Comparison of ENCODE assay signal across 14 cellular contexts in the genomic region with DNA sequence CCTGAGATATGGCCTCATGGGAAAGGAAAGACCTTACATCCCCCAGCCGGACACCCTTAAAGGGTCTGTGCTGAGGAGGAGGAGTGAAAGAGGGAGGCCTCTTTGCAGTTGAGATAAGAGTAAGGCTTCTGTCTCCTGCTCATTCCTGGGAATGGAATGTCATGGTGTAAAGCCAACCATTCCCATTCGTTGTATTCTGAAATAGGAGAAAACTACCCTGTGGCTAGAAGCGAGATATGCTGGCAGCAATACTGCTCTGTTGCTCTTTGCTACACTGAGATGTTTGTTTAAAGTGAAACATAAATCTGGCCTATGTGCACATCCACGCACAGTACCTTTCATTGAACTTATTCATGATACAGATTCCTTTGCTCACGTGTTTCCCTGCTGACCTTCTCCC. TPM values are rescaled to one million over a fixed set of nuclear protein-coding genes. Genes with fewer than 3 reads are reported as not detected.
DNase-seq lines count a peak whose midpoint lies in the region; ATAC-seq and TF ChIP-seq lines count a peak whose summit lies in the region.
"Had no signal": no experiment of that assay in that cellular context is flagged by ENCODE, and none has a peak within 500 bp of the region (broad histone marks: within the 10 kb centered on the region; RNA-seq: fewer than 3 reads in every experiment).

No MANE protein-coding gene starts in this region.

- no peaks in the 10 kb centered on the region; the same call in 1 of the 2 replicates for H3K9me3 ChIP-seq in AG04450 (ENCODE audit: control insufficient read depth, insufficient read depth, low read length)
- H3K9me3 ChIP-seq in transverse colon = no peaks in the 10 kb centered on the region
- peaks cover 0 to 7% of the 10 kb centered on the region in 2 donors for H3K9me3 ChIP-seq in neuronal stem cell (replicated peaks in 1 of 2; ENCODE audit: control insufficient read depth in 2 of 2, insufficient read depth in 1 of 2, low read depth in 1 of 2, low read length in 2 of 2)
- H3K9me3 ChIP-seq: body of pancreas, esophagus squamous epithelium had no signal

- peaks cover 4% of the 10 kb centered on the region for H3K79me1 ChIP-seq in mesendoderm (ENCODE audit: low read length)
- peaks cover 5% of the 10 kb centered on the region for H3K79me1 ChIP-seq in neuronal stem cell (ENCODE audit: low read depth, low read length)

- H3K36me3 ChIP-seq in mesendoderm (ENCODE audit: control insufficient read depth, insufficient read depth, low read length) (no peaks in the 10 kb centered on the region), transverse colon (no peaks in the 10 kb centered on the region), neuronal stem cell (replicated peaks in 1 of 2; ENCODE audit: control insufficient read depth in 2 of 2, insufficient read depth in 2 of 2, low read length in 2 of 2) (peaks cover 2 to 43% of the 10 kb centered on the region in 2 donors)

- peak overlapping the region; percentile 3 for H3K56ac ChIP-seq in mesendoderm (ENCODE audit: low read length)

- intact Hi-C loops in transverse colon (cut with DNase I; ENCODE audit: low total_unique reads) = no loop called here

- no peak overlapping the region for H4K5ac ChIP-seq in mesendoderm (ENCODE audit: low read length)

- CTCF ChIA-PET in AG04450 (lab: Charles Lee) = interaction anchor here (0.7 to 1.1 kb wide), 2 partner anchors 121 to 715 kb away, joined by 3 read pairs; no protein-coding TSS in a partner anchor

- no peak overlapping the region for H2BK12ac ChIP-seq in neuronal stem cell (ENCODE audit: low read length)

- POLR2A ChIA-PET in AG04450 (lab: Yijun Ruan, JAX) = no interaction called here

- H2BK15ac ChIP-seq in mesendoderm (replicated peaks; ENCODE audit: low read depth) (no peak overlapping the region), neuronal stem cell (ENCODE audit: low read length) (no peak overlapping the region)

- ATAC-seq in HG03196 (IDR thresholded peaks at IDR 0.05; ENCODE audit: unreplicated experiment) = no peak
- ATAC-seq: natural killer cell treated with Interleukin-12 subunit alpha and Interleukin-12 subunit beta and Interleukin-15 and Interleukin-18, amount 100 ng/mL, for 72 hours; stimulated activated effector memory CD8-positive, alpha-beta T cell treated with anti-CD3 and anti-CD28 coated beads, Interleukin-12 subunit alpha, Interleukin-12 subunit beta, amount 100 ng/mL, for 72 hours had no signal

- no peak overlapping the region for H3K4me2 ChIP-seq in mesendoderm (ENCODE audit: low read length)
- no peak overlapping the region for H3K4me2 ChIP-seq in neuronal stem cell (ENCODE audit: insufficient read depth, low read length, poor library complexity, severe bottlenecking)

- H3K4me1 ChIP-seq in mesendoderm (ENCODE audit: control insufficient read depth, low read depth, low read length) = peaks cover 3% of the 10 kb centered on the region
- H3K4me1 ChIP-seq in transverse colon = peaks cover under 1 to 13% (median 6%) of the 10 kb centered on the region in 4 donors
- peaks cover 0 to 2% of the 10 kb centered on the region in 2 donors for H3K4me1 ChIP-seq in neuronal stem cell (ENCODE audit: control insufficient read depth in 2 of 2, insufficient read depth in 1 of 2, low read depth in 1 of 2, low read length in 2 of 2)

- in situ Hi-C loops in SK-MEL-5 (cut with HindIII; ENCODE audit: low pct_unique_long_range_greater_than_20kb, low sequenced_read_pairs) = no loop called here
- in situ Hi-C loops in transverse colon (cut with MboI; ENCODE audit: low pct_ligation_motif_present in 1 of 4, low pct_unique_long_range_greater_than_20kb in 1 of 4, low sequenced_read_pairs in 3 of 4) = no loop called here

- H2AK5ac ChIP-seq in mesendoderm (ENCODE audit: low read length) (no peak overlapping the region), neuronal stem cell (ENCODE audit: low read depth, low read length) (no peak overlapping the region)

- H3K18ac ChIP-seq in mesendoderm (ENCODE audit: low read length) (no peak overlapping the region), neuronal stem cell (ENCODE audit: low read length) (no peak overlapping the region)

- H4K8ac ChIP-seq in mesendoderm (ENCODE audit: low read depth, low read length) (no peak overlapping the region), neuronal stem cell (ENCODE audit: low read depth, low read length) (no peak overlapping the region)

- H3K4me3 ChIP-seq in AG04450 (ENCODE audit: low read depth, low read length) (no peak overlapping the region), mesendoderm (ENCODE audit: low read length) (no peak overlapping the region), transverse colon (no peak overlapping the region), neuronal stem cell (ENCODE audit: low read length in 2 of 2) (no peak overlapping the region)
- H3K4me3 ChIP-seq: body of pancreas had no signal

- no peak overlapping the region for H3K14ac ChIP-seq in neuronal stem cell (ENCODE audit: low read length)

- H3K27ac ChIP-seq in AG04450 (ENCODE audit: low read depth, low read length) = peak overlapping the region; percentile 21
- peak overlapping the region; percentile 46 for H3K27ac ChIP-seq in epithelial cell of prostate
- H3K27ac ChIP-seq in mesendoderm (ENCODE audit: low read depth, low read length) = peak overlapping the region; percentile 88
- no peak overlapping the region for H3K27ac ChIP-seq in transverse colon
- H3K27ac ChIP-seq in neuronal stem cell (replicated peaks; ENCODE audit: low read length) = no peak overlapping the region
- H3K27ac ChIP-seq: C4-2B had no signal

- no CpG with 5 or more reads among the region's 5 CpGs for WGBS in mesendoderm (ENCODE audit: extremely low coverage, insufficient coverage, low lambda C conversion rate)
- 90 to 100% methylated on average over 2 to 5 of the region's 5 CpGs for whole genome bisulfite sequencing in transverse colon (ENCODE audit: low coverage in 1 of 2), 2 donors
- WGBS in neuronal stem cell (ENCODE audit: extremely low coverage in 2 of 2, insufficient read length in 2 of 2, insufficient replicate concordance in 1 of 2), 2 donors = no CpG with 5 or more reads among the region's 5 CpGs

- H2AFZ ChIP-seq in neuronal stem cell (ENCODE audit: low read length) = no peak overlapping the region

- H3K79me2 ChIP-seq in mesendoderm (ENCODE audit: control insufficient read depth, insufficient read depth, low read length) = peaks cover 52% of the 10 kb centered on the region

- no peak overlapping the region for H4K91ac ChIP-seq in neuronal stem cell (ENCODE audit: low read depth, low read length, poor library complexity)

- TF ChIP-seq EP300 in transverse colon (IDR thresholded peaks at IDR 0.05; ENCODE audit: low read depth) = no peak

- H3K4ac ChIP-seq in mesendoderm (ENCODE audit: low read depth, low read length) (no peak overlapping the region), neuronal stem cell (ENCODE audit: low read length) (no peak overlapping the region)

- H2BK120ac ChIP-seq in mesendoderm (ENCODE audit: low read depth, low read length) (peak overlapping the region; percentile 51), neuronal stem cell (ENCODE audit: low read depth, low read length) (no peak overlapping the region)

- DNase-seq in AG04450 (ENCODE audit: low read depth, low spot score) (no peak), SK-MEL-5 (ENCODE audit: low read depth, low spot score) (peak; percentile 71), epithelial cell of prostate (ENCODE audit: low read depth, low spot score) (no peak), mesendoderm (peak; percentile 90), transverse colon (no peak), neuronal stem cell (ENCODE audit: low spot score) (no peak), HPDE6-E6E7 (ENCODE audit: extremely low spot score) (no peak)
- DNase-seq: esophagus squamous epithelium had no signal

- H3K27me3 ChIP-seq in AG04450 (ENCODE audit: control insufficient read depth, insufficient read depth, low read length) (no peaks in the 10 kb centered on the region), mesendoderm (ENCODE audit: insufficient read depth, low read length, poor library complexity) (no peaks in the 10 kb centered on the region), transverse colon (no peaks in the 10 kb centered on the region), neuronal stem cell (ENCODE audit: control insufficient read depth in 3 of 3, insufficient read depth in 3 of 3, low read depth in 1 of 3, low read length in 3 of 3) (no peaks in the 10 kb centered on the region)
- H3K27me3 ChIP-seq: body of pancreas, dorsolateral prefrontal cortex, esophagus squamous epithelium had no signal

- TF ChIP-seq POLR2A in transverse colon (IDR thresholded peaks at IDR 0.05) = no peak

- no peak overlapping the region for H3K23ac ChIP-seq in mesendoderm (ENCODE audit: low read length)
- no peak overlapping the region for H3K23ac ChIP-seq in neuronal stem cell (ENCODE audit: low read depth, low read length, poor library complexity)

- no peak overlapping the region for H2BK5ac ChIP-seq in mesendoderm (ENCODE audit: low read length)
- no peak overlapping the region for H2BK5ac ChIP-seq in neuronal stem cell (ENCODE audit: low read length)

- H3K9ac ChIP-seq in mesendoderm (ENCODE audit: low read length) (peak overlapping the region; percentile 0), neuronal stem cell (ENCODE audit: low read depth, low read length, poor library complexity) (no peak overlapping the region)

- no peak for TF ChIP-seq CTCF in AG04450 (IDR thresholded peaks at IDR 0.05; ENCODE audit: low read depth, low read length)
- no peak for TF ChIP-seq CTCF in transverse colon (IDR thresholded peaks at IDR 0.05)

RNA-seq across cellular contexts. Expression of gene ZNF587B, which starts 0.8 kb away (rescaled TPM):
- polyA plus RNA-seq in AG04450 (2011; rRNA removed) = 5.7 TPM in 2 replicates
- 16.0 and 22.5 TPM in 2 replicates for polyA minus RNA-seq in AG04450 (2011; rRNA and poly(A)+ RNA removed)
- 19.0 and 21.2 TPM in 2 replicates for total RNA-seq in SK-MEL-5 (2014; rRNA removed; shearing (Covaris generic))
- 8.2 and 9.0 TPM in 2 replicates for polyA plus RNA-seq in SK-MEL-5 (2015; cell fraction: cytosol; rRNA removed)
- 36.6 and 37.3 TPM in 2 replicates for polyA plus RNA-seq in SK-MEL-5 (2015; cell fraction: nucleus; rRNA removed)
- 22.6 TPM for polyA plus RNA-seq in mesendoderm (2013, experiment 1 of 2)
- 21.8 TPM for polyA plus RNA-seq in mesendoderm (2013, experiment 2 of 2)
- 10 to 100 TPM; 16.1 to 34.4 (median 22.0) TPM for total RNA-seq in transverse colon
- polyA plus RNA-seq in neuronal stem cell (2013, experiment 1 of 2) = 5.1 TPM
- 5.3 TPM for polyA plus RNA-seq in neuronal stem cell (2013, experiment 2 of 2)

RNA-seq across cellular contexts. Expression of gene ZNF552, which starts 14.6 kb away (rescaled TPM):
- 2.8 and 2.9 TPM in 2 replicates for polyA plus RNA-seq in AG04450 (2011; rRNA removed)
- 3.7 and 8.7 TPM in 2 replicates for polyA minus RNA-seq in AG04450 (2011; rRNA and poly(A)+ RNA removed)
- total RNA-seq in SK-MEL-5 (2014; rRNA removed; shearing (Covaris generic)) = 4.5 and 4.9 TPM in 2 replicates
- polyA plus RNA-seq in SK-MEL-5 (2015; cell fraction: cytosol; rRNA removed) = 2.8 and 2.9 TPM in 2 replicates
- polyA plus RNA-seq in SK-MEL-5 (2015; cell fraction: nucleus; rRNA removed) = 8.3 and 12.5 TPM in 2 replicates
- polyA plus RNA-seq in mesendoderm (2013, experiment 1 of 2) = 7.8 TPM
- 8.2 TPM for polyA plus RNA-seq in mesendoderm (2013, experiment 2 of 2)
- 100 to 1,000 TPM in 1 of 4 donors, 10 to 100 TPM in 3; 41.2 to 145 (median 68.8) TPM for total RNA-seq in transverse colon
- polyA plus RNA-seq in neuronal stem cell (2013, experiment 1 of 2) = 2.7 TPM
- polyA plus RNA-seq in neuronal stem cell (2013, experiment 2 of 2) = 2.4 TPM

RNA-seq across cellular contexts. Expression of gene ZNF587, which starts 20.3 kb away (rescaled TPM):
- polyA plus RNA-seq in AG04450 (2011; rRNA removed) = 15.7 and 18.3 TPM in 2 replicates
- 33.6 and 42.5 TPM in 2 replicates for polyA minus RNA-seq in AG04450 (2011; rRNA and poly(A)+ RNA removed)
- total RNA-seq in SK-MEL-5 (2014; rRNA removed; shearing (Covaris generic)) = 10.2 and 13.2 TPM in 2 replicates
- 7.2 and 7.4 TPM in 2 replicates for polyA plus RNA-seq in SK-MEL-5 (2015; cell fraction: cytosol; rRNA removed)
- 56.4 and 59.6 TPM in 2 replicates for polyA plus RNA-seq in SK-MEL-5 (2015; cell fraction: nucleus; rRNA removed)
- polyA plus RNA-seq in mesendoderm (2013, experiment 1 of 2) = 15.6 TPM
- 15.9 TPM for polyA plus RNA-seq in mesendoderm (2013, experiment 2 of 2)
- 10 to 100 TPM; 22.4 to 61.0 (median 44.8) TPM for total RNA-seq in transverse colon
- polyA plus RNA-seq in neuronal stem cell (2013, experiment 1 of 2) = 14.0 TPM
- polyA plus RNA-seq in neuronal stem cell (2013, experiment 2 of 2) = 15.1 TPM

RNA-seq across cellular contexts. Expression of gene ZNF814, which starts 59.5 kb away (rescaled TPM):
- polyA plus RNA-seq in AG04450 (2011; rRNA removed) = 5.4 and 5.6 TPM in 2 replicates
- polyA minus RNA-seq in AG04450 (2011; rRNA and poly(A)+ RNA removed) = 14.1 and 14.6 TPM in 2 replicates
- total RNA-seq in SK-MEL-5 (2014; rRNA removed; shearing (Covaris generic)) = 0.48 and 1.6 TPM in 2 replicates
- polyA plus RNA-seq in SK-MEL-5 (2015; cell fraction: cytosol; rRNA removed) = 0.55 and 0.82 TPM in 2 replicates
- polyA plus RNA-seq in SK-MEL-5 (2015; cell fraction: nucleus; rRNA removed) = 5.0 and 13.3 TPM in 2 replicates
- polyA plus RNA-seq in mesendoderm (2013, experiment 1 of 2) = 29.5 TPM
- 27.1 TPM for polyA plus RNA-seq in mesendoderm (2013, experiment 2 of 2)
- total RNA-seq in transverse colon = 10 to 100 TPM; 11.5 to 25.1 (median 19.7) TPM
- 23.9 TPM for polyA plus RNA-seq in neuronal stem cell (2013, experiment 1 of 2)
- polyA plus RNA-seq in neuronal stem cell (2013, experiment 2 of 2) = 23.0 TPM

RNA-seq across cellular contexts. Expression of gene ZNF586, which starts 59.8 kb away (rescaled TPM):
- 7.5 and 9.8 TPM in 2 replicates for polyA plus RNA-seq in AG04450 (2011; rRNA removed)
- 7.4 and 14.8 TPM in 2 replicates for polyA minus RNA-seq in AG04450 (2011; rRNA and poly(A)+ RNA removed)
- total RNA-seq in SK-MEL-5 (2014; rRNA removed; shearing (Covaris generic)) = 9.4 and 10.0 TPM in 2 replicates
- 6.0 and 6.8 TPM in 2 replicates for polyA plus RNA-seq in SK-MEL-5 (2015; cell fraction: cytosol; rRNA removed)
- polyA plus RNA-seq in SK-MEL-5 (2015; cell fraction: nucleus; rRNA removed) = 3.4 and 5.2 TPM in 2 replicates
- 8.3 TPM for polyA plus RNA-seq in mesendoderm (2013, experiment 1 of 2)
- 8.8 TPM for polyA plus RNA-seq in mesendoderm (2013, experiment 2 of 2)
- 10 to 100 TPM; 20.8 to 79.2 (median 27.3) TPM for total RNA-seq in transverse colon
- polyA plus RNA-seq in neuronal stem cell (2013, experiment 1 of 2) = 5.9 TPM
- 5.9 TPM for polyA plus RNA-seq in neuronal stem cell (2013, experiment 2 of 2)

Comparison
In these comparisons a context has a peak if more than half of its experiments do, and no peak if none do; other contexts are left out.
1. DNase-seq: peak in SK-MEL-5 (single experiment) and mesendoderm (single experiment); none in AG04450 (single experiment), epithelial cell of prostate (single experiment), transverse colon (single experiment), neuronal stem cell (single experiment) and HPDE6-E6E7 (single experiment).
2. H3K27ac ChIP-seq: peak in AG04450 (single experiment), epithelial cell of prostate (single experiment) and mesendoderm (single experiment); none in transverse colon (0 of 4) and neuronal stem cell (single experiment).